ENCODE assay signal across 1 cellular context in genomic region chr1:78003882-78004718, GRCh38.
TF ChIP-seq lines count a peak whose summit lies in the region.

No MANE protein-coding gene starts in this region.

TF ChIP-seq in GM12878, 131 proteins besides CTCF, POLR2A, EP300 and RAD21 (continued from another document):
- 0 out of 2 replicates have a peak, but pooled peaks have one; percentile 52 for TF ChIP-seq RELB (IDR thresholded peaks at IDR 0.05; ENCODE audit: low read depth)
- no peak; the same call in 1 of the 2 replicates for TF ChIP-seq HSF1 (IDR thresholded peaks at IDR 0.05; ENCODE audit: low read depth, low read length)
- TF ChIP-seq IKZF1 (conservative IDR thresholded peaks at IDR 0.05) = peak; percentile 67
- no peak for TF ChIP-seq NFYA (IDR thresholded peaks at IDR 0.05; ENCODE audit: borderline replicate concordance, low read depth, low read length)
- TF ChIP-seq FOXM1 (IDR thresholded peaks at IDR 0.05; ENCODE audit: low read depth, low read length) = peak; percentile 96
- TF ChIP-seq ZNF592 (IDR thresholded peaks at IDR 0.05) = peak; percentile 84; the same call in 1 of the 2 replicates
- no peak for TF ChIP-seq IRF3 (IDR thresholded peaks at IDR 0.05)
- peak; percentile 100 for TF ChIP-seq ZBTB4 (CRISPR knock-in tag; IDR thresholded peaks at IDR 0.05)
- peak in 1 of 2 experiments; percentile 98; a peak in 1 of 4 replicates for TF ChIP-seq CEBPB (IDR thresholded peaks at IDR 0.05; ENCODE audit: borderline replicate concordance in 1 of 2, low read depth in 2 of 2, low read length in 2 of 2)
- no peak for TF ChIP-seq STAT1 (conservative IDR thresholded peaks at IDR 0.05)
- TF ChIP-seq ZNF687 (IDR thresholded peaks at IDR 0.05) = peak; percentile 100
- TF ChIP-seq NBN (IDR thresholded peaks at IDR 0.05) = peak; percentile 89
- TF ChIP-seq CEBPZ (IDR thresholded peaks at IDR 0.05; ENCODE audit: low read depth, low read length) = peak; percentile 78; the same call in 1 of the 2 replicates
- TF ChIP-seq MXI1 (IDR thresholded peaks at IDR 0.05; ENCODE audit: low read depth, low read length) = peak; percentile 93; the same call in 1 of the 2 replicates
- peak; percentile 41; the same call in 1 of the 2 replicates for TF ChIP-seq KAT2A (conservative IDR thresholded peaks at IDR 0.05; ENCODE audit: control insufficient read depth, low read depth, low read length)
